ENCODE assay signal across 8 cellular contexts in genomic region chr12:26817183-26817591, GRCh38. TPM values are rescaled to one million over a fixed set of nuclear protein-coding genes. Genes with fewer than 3 reads are reported as not detected.
A peak's percentile ranks its signal among the peaks of the same experiment; 100 is the strongest.
DNase-seq lines count a peak whose midpoint lies in the region; ATAC-seq and TF ChIP-seq lines count a peak whose summit lies in the region.
"Had no signal": no experiment of that assay in that cellular context is flagged by ENCODE, and none has a peak within 500 bp of the region (broad histone marks: within the 10 kb centered on the region; RNA-seq: fewer than 3 reads in every experiment).

No MANE protein-coding gene starts in this region.

- no peak for DNase-seq in neural crest cell (ENCODE audit: low read depth, low spot score)
- no peak for DNase-seq in stimulated activated naive CD8-positive, alpha-beta T cell treated with anti-CD3 and anti-CD28 coated beads, Interleukin-15, Interleukin-2, amounts not matched to agents 100 U/mL and 50 U/mL, for 24 hours
- DNase-seq in Right ventricle myocardium superior: no peak
- DNase-seq in T1000 (lab: John Stamatoyannopoulos, UW): no peak
- DNase-seq: NCI-H82 had no signal

- peak overlapping the region; percentile 51 for H3K27ac Mint-ChIP-seq in neural crest cell (ENCODE audit: unreplicated experiment)

- H3K4me1 Mint-ChIP-seq in neural crest cell: peaks cover 36% of the 10 kb centered on the region

- intact Hi-C loops in Right ventricle myocardium superior (cut with DNase I): no loop called here

- peak overlapping the region; percentile 8 for H3K4me3 Mint-ChIP-seq in neural crest cell

- H3K27me3 Mint-ChIP-seq in neural crest cell (ENCODE audit: low read depth): no peaks in the 10 kb centered on the region

- TF ChIP-seq CTCF in neural crest cell (conservative IDR thresholded peaks at IDR 0.05): no peak

- peak; percentile 90 for ATAC-seq in GM18907 (IDR thresholded peaks at IDR 0.05; ENCODE audit: unreplicated experiment)
- peak; percentile 64 for ATAC-seq in GM21786 (IDR thresholded peaks at IDR 0.05; ENCODE audit: unreplicated experiment)
- ATAC-seq in HG03565 (IDR thresholded peaks at IDR 0.05; ENCODE audit: unreplicated experiment): peak; percentile 72
- no peak for ATAC-seq in stimulated activated naive CD8-positive, alpha-beta T cell treated with anti-CD3 and anti-CD28 coated beads, Interleukin-15, Interleukin-2, amounts not matched to agents 100 U/mL and 50 U/mL, for 24 hours
- no peak for ATAC-seq in Right ventricle myocardium superior (ENCODE audit: poor library complexity)

- no peaks in the 10 kb centered on the region for H3K9me3 Mint-ChIP-seq in neural crest cell

- no peaks in the 10 kb centered on the region for H3K36me3 Mint-ChIP-seq in neural crest cell (ENCODE audit: low read depth)

RNA-seq across cellular contexts. Expression of gene ITPR2, which starts 15.8 kb away (rescaled TPM):
- 13.9 and 16.7 TPM in 2 replicates for total RNA-seq in neural crest cell
- total RNA-seq in Right ventricle myocardium superior: 10.0 TPM

Comparison
In these comparisons a context has a peak if more than half of its experiments do, and no peak if none do; other contexts are left out.
1. ATAC-seq: peak in GM18907 (single experiment), GM21786 (single experiment) and HG03565 (single experiment); none in stimulated activated naive CD8-positive, alpha-beta T cell treated with anti-CD3 and anti-CD28 coated beads, Interleukin-15, Interleukin-2, amounts not matched to agents 100 U/mL and 50 U/mL, for 24 hours (single experiment) and Right ventricle myocardium superior (single experiment).